ENCODE assay signal across 1 cellular context in genomic region chr3:119601154-119601553, GRCh38.
TF ChIP-seq lines count a peak whose summit lies in the region.

No MANE protein-coding gene starts in this region.

TF ChIP-seq in HCT116, 20 proteins besides CTCF, POLR2A, EP300 and RAD21:
- no peak for TF ChIP-seq ZNF274 (IDR thresholded peaks at IDR 0.05; ENCODE audit: low read depth, low read length)
